17 cellular contexts compared by ENCODE assay signal in genomic region chr3:149284034-149284433, GRCh38. TPM values are rescaled to one million over a fixed set of nuclear protein-coding genes. Genes with fewer than 3 reads are reported as not detected.
DNase-seq lines count a peak whose midpoint lies in the region; TF ChIP-seq lines count a peak whose summit lies in the region.
"Had no signal": no experiment of that assay in that cellular context is flagged by ENCODE, and none has a peak within 500 bp of the region (broad histone marks: within the 10 kb centered on the region; RNA-seq: fewer than 3 reads in every experiment).

No MANE protein-coding gene starts in this region.

- H3K27me3 ChIP-seq in esophagus muscularis mucosa = no peaks in the 10 kb centered on the region
- no peaks in the 10 kb centered on the region for H3K27me3 ChIP-seq in testis
- H3K27me3 ChIP-seq: BE2C; BLaER1 treated with 17β-estradiol and CSF1 and Interleukin-3, amounts not matched to agents 10 nM and 100 nM had no signal

- H3K27me3 Mint-ChIP-seq in T-helper 2 cell treated with Interferon-gamma antibody and Interleukin-4, amounts not matched to agents 5 μg/mL and 100 μg/mL, for 36 hours (ENCODE audit: low read depth) = peaks cover 3% of the 10 kb centered on the region
- H3K27me3 Mint-ChIP-seq: CD4-positive, alpha-beta memory T cell had no signal

- no peaks in the 10 kb centered on the region for H3K36me3 Mint-ChIP-seq in T-helper 2 cell treated with Interferon-gamma antibody and Interleukin-4, amounts not matched to agents 5 μg/mL and 100 μg/mL, for 36 hours (ENCODE audit: low read depth)
- H3K36me3 Mint-ChIP-seq: CD4-positive, alpha-beta memory T cell had no signal

- WGBS in esophagus muscularis mucosa = 98% methylated on average over 21 of the region's 23 CpGs
- WGBS in testis, 2 donors = 45 to 81% methylated on average over 4 to 10 of the region's 23 CpGs

- H3K4me3 ChIP-seq in esophagus muscularis mucosa (no peak overlapping the region), testis (peak overlapping the region; percentile 31 to 46)
- H3K4me3 ChIP-seq: BLaER1 treated with 17β-estradiol and CSF1 and Interleukin-3, amounts not matched to agents 10 nM and 100 nM; GM23338 had no signal

- no peaks in the 10 kb centered on the region for H3K4me1 ChIP-seq in esophagus muscularis mucosa
- no peaks in the 10 kb centered on the region for H3K4me1 ChIP-seq in testis
- H3K4me1 ChIP-seq: BE2C had no signal

- no peaks in the 10 kb centered on the region for H3K9me3 Mint-ChIP-seq in T-helper 2 cell treated with Interferon-gamma antibody and Interleukin-4, amounts not matched to agents 5 μg/mL and 100 μg/mL, for 36 hours
- H3K9me3 Mint-ChIP-seq: CD4-positive, alpha-beta memory T cell; H9 had no signal

- H3K4me3 Mint-ChIP-seq in T-helper 2 cell treated with Interferon-gamma antibody and Interleukin-4, amounts not matched to agents 5 μg/mL and 100 μg/mL, for 36 hours = no peak overlapping the region
- H3K4me3 Mint-ChIP-seq: CD4-positive, alpha-beta memory T cell; GM23338; H9 had no signal

- H3K9me3 ChIP-seq in esophagus muscularis mucosa (no peaks in the 10 kb centered on the region), testis (no peaks in the 10 kb centered on the region)
- H3K9me3 ChIP-seq: BE2C had no signal

- peak overlapping the region; percentile 92 for H3K27ac ChIP-seq in 22Rv1
- peak overlapping the region; percentile 100 for H3K27ac ChIP-seq in C4-2B
- no peak overlapping the region for H3K27ac ChIP-seq in esophagus muscularis mucosa (replicated peaks in 1 of 4)
- H3K27ac ChIP-seq in testis = no peak overlapping the region
- H3K27ac ChIP-seq: BLaER1 treated with 17β-estradiol and CSF1 and Interleukin-3, amounts not matched to agents 10 nM and 100 nM had no signal

- DNase-seq in esophagus muscularis mucosa (ENCODE audit: extremely low spot score) = peak; percentile 82
- DNase-seq in testis = peak; percentile 18
- DNase-seq in T-helper 2 cell treated with Interferon-gamma antibody and Interleukin-4, amounts not matched to agents 5 μg/mL and 100 μg/mL, for 36 hours (ENCODE audit: low spot score) = no peak
- no peak for DNase-seq in NCI-H1105 treated with DMSO at 0.1 percent for 48 hours (lab: John Stamatoyannopoulos, UW)
- DNase-seq: AML-193, BE2C, Calu3, COR-L47, DMS53, DMS79 treated with DMSO at 0.1 percent for 48 hours, GF-D8, H9 had no signal

- no peak for TF ChIP-seq EP300 in esophagus muscularis mucosa (IDR thresholded peaks at IDR 0.05)

- no peaks in the 10 kb centered on the region for H3K4me1 Mint-ChIP-seq in T-helper 2 cell treated with Interferon-gamma antibody and Interleukin-4, amounts not matched to agents 5 μg/mL and 100 μg/mL, for 36 hours (ENCODE audit: low read depth)
- H3K4me1 Mint-ChIP-seq: GM23338 had no signal

- H3K27ac Mint-ChIP-seq in T-helper 2 cell treated with Interferon-gamma antibody and Interleukin-4, amounts not matched to agents 5 μg/mL and 100 μg/mL, for 36 hours = no peak overlapping the region
- H3K27ac Mint-ChIP-seq: CD4-positive, alpha-beta memory T cell; GM23338 had no signal

- TF ChIP-seq CTCF in 22Rv1 (IDR thresholded peaks at IDR 0.05) (no peak), C4-2B (conservative IDR thresholded peaks at IDR 0.05) (no peak), esophagus muscularis mucosa (IDR thresholded peaks at IDR 0.05) (no peak), testis (IDR thresholded peaks at IDR 0.05) (no peak)

- H3K36me3 ChIP-seq in esophagus muscularis mucosa = no peaks in the 10 kb centered on the region
- H3K36me3 ChIP-seq in testis (ENCODE audit: low read depth, missing control alignments) = no peaks in the 10 kb centered on the region
- H3K36me3 ChIP-seq: BE2C; BLaER1 treated with 17β-estradiol and CSF1 and Interleukin-3, amounts not matched to agents 10 nM and 100 nM had no signal

- TF ChIP-seq POLR2A in esophagus muscularis mucosa (IDR thresholded peaks at IDR 0.05; ENCODE audit: low read depth) = no peak
- TF ChIP-seq POLR2A in testis (IDR thresholded peaks at IDR 0.05) = no peak

- intact Hi-C loops in esophagus muscularis mucosa (cut with DNase I) = no loop called here
- intact Hi-C loops in testis (cut with DNase I; ENCODE audit: low total_unique reads) = no loop called here

RNA-seq across cellular contexts. Expression of gene TM4SF18, which starts 49.4 kb away (rescaled TPM):
- total RNA-seq in esophagus muscularis mucosa = 10 to 100 TPM in 1 of 4 donors, 1 to 10 TPM in 2, under 1 TPM in 1; 0.83 to 10.6 (median 6.5) TPM
- total RNA-seq in testis = 1 to 10 TPM; 1.2 to 4.2 TPM
- 3.1 TPM for polyA plus RNA-seq in testis (ENCODE audit: insufficient read depth, low read depth, low replicate concordance)
- total RNA-seq: CD4-positive, alpha-beta memory T cell had no signal
- polyA plus RNA-seq: CD4-positive, alpha-beta memory T cell had no signal

Comparison
In these comparisons a context has a peak if more than half of its experiments do, and no peak if none do; other contexts are left out.
1. H3K27ac ChIP-seq: peak in 22Rv1 (single experiment) and C4-2B (single experiment); none in esophagus muscularis mucosa (0 of 4) and testis (0 of 2).
2. DNase-seq: peak in esophagus muscularis mucosa (single experiment) and testis (single experiment); none in T-helper 2 cell treated with Interferon-gamma antibody and Interleukin-4, amounts not matched to agents 5 μg/mL and 100 μg/mL, for 36 hours (single experiment) and NCI-H1105 treated with DMSO at 0.1 percent for 48 hours (single experiment).
3. H3K4me3 ChIP-seq: peak in testis (2 of 2); none in esophagus muscularis mucosa (0 of 4).